Comparison of ENCODE assay signal across 5 cellular contexts in genomic region chr12:103755425-103755824, GRCh38.
"Had no signal": no experiment of that assay in that cellular context is flagged by ENCODE, and none has a peak within 500 bp of the region (broad histone marks: within the 10 kb centered on the region; RNA-seq: fewer than 3 reads in every experiment).

No MANE protein-coding gene starts in this region.

- H3K4me3 ChIP-seq: K562 had no signal

- ATAC-seq: HepG2, K562 had no signal

- DNase-seq: IMR-90, KBM-7 had no signal

- H3K27ac ChIP-seq: HL-60 had no signal
